12 cellular contexts compared by ENCODE assay signal in genomic region chr6:101803146-101803545, GRCh38.
"Had no signal": no experiment of that assay in that cellular context is flagged by ENCODE, and none has a peak within 500 bp of the region (broad histone marks: within the 10 kb centered on the region; RNA-seq: fewer than 3 reads in every experiment).

No MANE protein-coding gene starts in this region.

- H3K4me3 ChIP-seq: gastrocnemius medialis, heart right ventricle, pancreas, stomach, thoracic aorta had no signal

- H3K36me3 Mint-ChIP-seq: activated naive CD4-positive, alpha-beta T cell treated with anti-CD3 and anti-CD28 coated beads, Interleukin-2, amount 50 U/mL, for 72 hours had no signal

- H3K4me1 ChIP-seq: gastrocnemius medialis, heart right ventricle, pancreas, stomach had no signal

- H3K27me3 Mint-ChIP-seq: activated T-cell treated with anti-CD3 and anti-CD28 coated beads, Interleukin-2, amount 50 U/mL, for 24 hours had no signal

- H3K27ac Mint-ChIP-seq: activated naive CD4-positive, alpha-beta T cell treated with anti-CD3 and anti-CD28 coated beads, Interleukin-2, amount 50 U/mL, for 72 hours; activated T-cell treated with anti-CD3 and anti-CD28 coated beads, Interleukin-2, amount 50 U/mL, for 24 hours had no signal

- H3K27ac ChIP-seq: gastrocnemius medialis, heart right ventricle, pancreas, stomach, thoracic aorta had no signal

- H3K9me3 Mint-ChIP-seq: activated T-cell treated with anti-CD3 and anti-CD28 coated beads, Interleukin-2, amount 50 U/mL, for 24 hours had no signal

- H3K4me3 Mint-ChIP-seq: activated T-cell treated with anti-CD3 and anti-CD28 coated beads, Interleukin-2, amount 50 U/mL, for 24 hours had no signal

- ATAC-seq: activated naive CD4-positive, alpha-beta T cell treated with anti-CD3 and anti-CD28 coated beads, Interleukin-2, amount 50 U/mL, for 72 hours; gastrocnemius medialis; heart right ventricle; left ventricle myocardium superior; pancreas had no signal

- H3K27me3 ChIP-seq: gastrocnemius medialis, heart right ventricle, pancreas, stomach had no signal

- H3K36me3 ChIP-seq: gastrocnemius medialis, heart right ventricle, pancreas, stomach, thoracic aorta had no signal

- DNase-seq: activated CD4-positive, alpha-beta T cell treated with anti-CD3 and anti-CD28 coated beads, Interleukin-2, amount 50 U/mL, for 1 hour; activated CD4-positive, CD25-positive, alpha-beta regulatory T cell; activated effector memory CD4-positive, alpha-beta T cell treated with Interleukin-2 at 50 U/mL for 16 hours; activated T-cell treated with anti-CD3 and anti-CD28 coated beads, Interleukin-2, amount 50 U/mL, for 24 hours; gastrocnemius medialis; heart right ventricle; left ventricle myocardium superior; pancreas; stomach; T-helper 2 cell had no signal
